Comparison of ENCODE assay signal across 8 cellular contexts in genomic region chr2:202911513-202912341, GRCh38. TPM values are rescaled to one million over a fixed set of nuclear protein-coding genes. Genes with fewer than 3 reads are reported as not detected.
A peak's percentile ranks its signal among the peaks of the same experiment; 100 is the strongest.
DNase-seq lines count a peak whose midpoint lies in the region; ATAC-seq and TF ChIP-seq lines count a peak whose summit lies in the region.

TSS of gene CARF (plus strand) at chr2:202912275. CDS start at chr2:202941903, 29,628 bp downstream.
TSS of gene WDR12 (minus strand) at chr2:202911673. CDS start at chr2:202911476, 197 bp downstream.

- peak within 1 kb of the TSS; percentile 94 for H3K9ac ChIP-seq in IMR-90 (ENCODE audit: low read depth, low read length)

- peak within 1 kb of the TSS; percentile 96 for H3K23ac ChIP-seq in IMR-90 (ENCODE audit: low read depth, low read length)

- H3K4me2 ChIP-seq in IMR-90 (ENCODE audit: low read depth, low read length) (peak within 1 kb of the TSS; percentile 96), OCI-LY7 (ENCODE audit: low read length) (peak within 1 kb of the TSS; percentile 98)

- in situ Hi-C loops in IMR-90 (cut with MboI; ENCODE audit: low sequenced_read_pairs) = no loop called here

- BruUV-seq in IMR-90 (replicated peaks; lab: Mats Ljungman, UMichigan) (TSS peak; percentile 78), OCI-LY7 (replicated peaks; lab: Mats Ljungman, UMichigan) (no TSS peak)

- peak; percentile 19; the same call in 1 of the 2 replicates for TF ChIP-seq RAD21 in IMR-90 (IDR thresholded peaks at IDR 0.05; ENCODE audit: low read length)

- no peaks in the 10 kb centered on the region for H3K9me3 ChIP-seq in IMR-90 (ENCODE audit: control insufficient read depth, insufficient read depth, low read length)
- H3K9me3 ChIP-seq in OCI-LY7 (ENCODE audit: low read length) = no peaks in the 10 kb centered on the region
- H3K9me3 ChIP-seq in mononuclear cell (ENCODE audit: low read depth, low read length) = no peaks in the 10 kb centered on the region

- H2AFZ ChIP-seq in IMR-90 (replicated peaks; ENCODE audit: low read length, poor library complexity) (peak within 1 kb of the TSS; percentile 94), OCI-LY7 (ENCODE audit: low read length) (peak within 1 kb of the TSS; percentile 94)

- ATAC-seq in GM21529 (IDR thresholded peaks at IDR 0.05; ENCODE audit: unreplicated experiment) = peak; percentile 75
- ATAC-seq in IMR-90 (ENCODE audit: low read depth) = peak; percentile 95

- H3K79me2 ChIP-seq in OCI-LY7 (ENCODE audit: insufficient read depth, low read depth, low read length) = peaks cover 47% of the 10 kb centered on the region

- H3K36me3 ChIP-seq in IMR-90 (ENCODE audit: control insufficient read depth, insufficient read depth, low read length) (no peaks in the 10 kb centered on the region), OCI-LY7 (ENCODE audit: insufficient read depth, low read length) (peaks cover 32% of the 10 kb centered on the region)

- peak within 1 kb of the TSS; percentile 85 for H4K91ac ChIP-seq in IMR-90 (ENCODE audit: insufficient read depth, low read depth, low read length)

- H3K27ac ChIP-seq in IMR-90 (ENCODE audit: insufficient read depth, low read length) = peak within 1 kb of the TSS; percentile 89
- peak within 1 kb of the TSS; percentile 82 for H3K27ac ChIP-seq in OCI-LY7 (ENCODE audit: low read depth, low read length, poor library complexity, severe bottlenecking)
- H3K27ac ChIP-seq in epithelial cell of prostate = peak within 1 kb of the TSS; percentile 93

- H3K56ac ChIP-seq in IMR-90 (ENCODE audit: extremely low read depth, insufficient read depth, low read length) = peak within 1 kb of the TSS; percentile 100

- H2BK15ac ChIP-seq in IMR-90 (ENCODE audit: low read depth, low read length) = peak within 1 kb of the TSS; percentile 80; the same call in 2 of the 3 replicates

- peak within 1 kb of the TSS; percentile 96 for H2BK5ac ChIP-seq in IMR-90 (ENCODE audit: low read depth, low read length, poor library complexity, severe bottlenecking)

- H3K4ac ChIP-seq in IMR-90 (ENCODE audit: low read depth, low read length) = peak within 1 kb of the TSS; percentile 93

- H2AK5ac ChIP-seq in IMR-90 (ENCODE audit: low read depth, low read length) = peak within 1 kb of the TSS; percentile 14; the same call in 1 of the 2 replicates

- H2AK9ac ChIP-seq in IMR-90 (replicated peaks; ENCODE audit: low read depth, low read length, poor library complexity) = peak within 1 kb of the TSS; percentile 84

- H3K4me3 ChIP-seq in IMR-90 (ENCODE audit: insufficient read depth, low read depth, low read length) = peak within 1 kb of the TSS; percentile 70
- peak within 1 kb of the TSS; percentile 88 for H3K4me3 ChIP-seq in OCI-LY7 (ENCODE audit: low read depth, low read length, poor library complexity, severe bottlenecking)
- peak within 1 kb of the TSS; percentile 66 for H3K4me3 ChIP-seq in mononuclear cell (ENCODE audit: low read length)

- H3K4me1 ChIP-seq in IMR-90 (ENCODE audit: control insufficient read depth, insufficient read depth, low read length) (peaks cover 2% of the 10 kb centered on the region; the same call in 1 of the 2 replicates), OCI-LY7 (ENCODE audit: insufficient read depth, low read length, poor library complexity, severe bottlenecking) (peaks cover 20% of the 10 kb centered on the region), mononuclear cell (ENCODE audit: insufficient read depth, low read length) (peaks cover 23% of the 10 kb centered on the region)

- peak within 1 kb of the TSS; percentile 86 for H3K14ac ChIP-seq in IMR-90 (replicated peaks; ENCODE audit: low read depth, low read length)

- dilution Hi-C loops in IMR-90 (cut with HindIII; ENCODE audit: low sequenced_read_pairs, unreplicated experiment) = no loop called here

- H2BK120ac ChIP-seq in IMR-90 (ENCODE audit: low read depth, low read length) = peak within 1 kb of the TSS; percentile 90

- no peaks in the 10 kb centered on the region for H3K9me1 ChIP-seq in IMR-90 (ENCODE audit: insufficient read depth, low read length)

- H3K79me1 ChIP-seq in IMR-90 (ENCODE audit: low read depth in 1 of 2, low read length in 2 of 2) = peaks cover 8 to 21% of the 10 kb centered on the region in 2 experiments

- peak within 1 kb of the TSS; percentile 24; the same call in 1 of the 2 replicates for H2BK20ac ChIP-seq in IMR-90 (ENCODE audit: low read depth, low read length)

- intact Hi-C loops in IMR-90 (cut with micrococcal nuclease) (no loop called here), OCI-LY7 (cut with micrococcal nuclease; ENCODE audit: unreplicated experiment) (loop anchor here (1.0 to 10.0 kb wide), 4 partner anchors 40 to 523 kb away; partner anchors contain the start of genes CYP20A1, ICA1L and NBEAL1)

- TF ChIP-seq CTCF in IMR-90 (conservative IDR thresholded peaks at IDR 0.05; ENCODE audit: low read depth, low read length) (no peak), OCI-LY7 (conservative IDR thresholded peaks at IDR 0.05; ENCODE audit: low read length) (no peak)

- H3K18ac ChIP-seq in IMR-90 (ENCODE audit: low read depth, low read length) = peak within 1 kb of the TSS; percentile 97

- WGBS in IMR-90 (ENCODE audit: extremely low coverage in 2 of 2, insufficient read length in 1 of 2), 2 experiments = 0% methylated on average over 1 of the region's 39 CpGs; no CpG with 5 or more reads in 1 of the 2 experiments

- peak; percentile 42; the same call in 1 of the 2 replicates for TF ChIP-seq POLR2A in IMR-90 (IDR thresholded peaks at IDR 0.05; ENCODE audit: low read depth, low read length)

- H4K8ac ChIP-seq in IMR-90 (ENCODE audit: low read depth in 2 of 2, low read length in 2 of 2) = peak within 1 kb of the TSS; percentile 68 to 99

- H4K20me1 ChIP-seq in IMR-90 (ENCODE audit: insufficient read depth, low read length) (no peaks in the 10 kb centered on the region), OCI-LY7 (ENCODE audit: insufficient read depth, low read length) (peaks cover 15% of the 10 kb centered on the region; the same call in 1 of the 2 replicates)

- DNase-seq in DMS114 treated with DMSO at 0.1 percent for 48 hours (lab: John Stamatoyannopoulos, UW; ENCODE audit: unreplicated experiment) (peak; percentile 95), IMR-90 (peak; percentile 95), OCI-LY7 (ENCODE audit: low spot score) (peak; percentile 94), activated T-cell treated with anti-CD3 and anti-CD28 coated beads for 4 hours (peak; percentile 80), epithelial cell of prostate (ENCODE audit: low read depth, low spot score) (peak; percentile 62)
- peak; percentile 85 to 87 for DNase-seq in stimulated activated CD8-positive, alpha-beta memory T cell treated with anti-CD3 and anti-CD28 coated beads, Interleukin-2, amount 100 ng/mL, for 48 hours (ENCODE audit: low read depth in 2 of 2)

- H3K27me3 ChIP-seq in IMR-90 (ENCODE audit: control insufficient read depth, insufficient read depth, low read length) = no peaks in the 10 kb centered on the region
- no peaks in the 10 kb centered on the region for H3K27me3 ChIP-seq in mononuclear cell (ENCODE audit: insufficient read depth, low read length)

- no peaks in the 10 kb centered on the region for H3K9me2 ChIP-seq in OCI-LY7 (ENCODE audit: insufficient read depth, low read length)

- CTCF ChIA-PET in IMR-90 (lab: Yijun Ruan, JAX) = interaction anchor here (0.6 to 1.1 kb wide), 4 partner anchors 10 to 1486 kb away, joined by 3 to 9 read pairs (median 4); no protein-coding TSS in a partner anchor
- CTCF ChIA-PET in OCI-LY7 (lab: Charles Lee; ENCODE audit: unreplicated experiment) = no interaction called here

- H4K5ac ChIP-seq in IMR-90 (ENCODE audit: low read depth, low read length) = peak within 1 kb of the TSS; percentile 97

- POLR2A ChIA-PET in IMR-90 (lab: Charles Lee; ENCODE audit: unreplicated experiment) (no interaction called here), OCI-LY7 (lab: Charles Lee) (interaction anchor here (0.7 to 2.1 kb wide), 11 partner anchors 8 to 326 kb away, joined by 3 to 14 read pairs (median 6); partner anchors contain the start of gene ICA1L)

TF ChIP-seq in IMR-90, 13 proteins besides CTCF, POLR2A, EP300 and RAD21 (continues in another document):
- no peak for TF ChIP-seq FOS (IDR thresholded peaks at IDR 0.05; ENCODE audit: low read depth, low read length)
- no peak for TF ChIP-seq BHLHE40 (IDR thresholded peaks at IDR 0.05; ENCODE audit: low read depth, low read length)
- peak; percentile 98 for TF ChIP-seq MXI1 (IDR thresholded peaks at IDR 0.05; ENCODE audit: borderline replicate concordance, low read depth, low read length)
- TF ChIP-seq ELK1 (IDR thresholded peaks at IDR 0.05; ENCODE audit: borderline replicate concordance, low read depth, low read length) = no peak
- TF ChIP-seq USF2 (IDR thresholded peaks at IDR 0.05; ENCODE audit: low read depth, low read length) = no peak
- TF ChIP-seq MAZ (IDR thresholded peaks at IDR 0.05; ENCODE audit: borderline replicate concordance, low read depth, low read length) = peak; percentile 44; the same call in 1 of the 2 replicates

RNA-seq across cellular contexts. Expression of gene CARF, which starts in this region (rescaled TPM):
- total RNA-seq in IMR-90 (2012; rRNA removed) (3.1 and 5.6 TPM in 2 replicates), OCI-LY7 (2022) (17.5 and 21.4 TPM in 2 replicates), mononuclear cell (12.5 TPM)
- polyA plus RNA-seq in IMR-90 (2012; rRNA removed) = 2.4 and 2.7 TPM in 2 replicates
- polyA plus RNA-seq in IMR-90 (2012; cell fraction: cytosol; rRNA removed) = 0.28 and 0.35 TPM in 2 replicates
- 0.89 and 12.0 TPM in 2 replicates for polyA plus RNA-seq in IMR-90 (2012; cell fraction: nucleus; rRNA removed; ENCODE audit: low replicate concordance)
- total RNA-seq in OCI-LY7 (2014; rRNA removed; shearing (Covaris generic)) = 12.5 and 14.7 TPM in 2 replicates

RNA-seq across cellular contexts. Expression of gene WDR12, which starts in this region (rescaled TPM):
- total RNA-seq in IMR-90 (2012; rRNA removed) (8.6 and 12.2 TPM in 2 replicates), OCI-LY7 (2022) (82.2 and 91.4 TPM in 2 replicates), mononuclear cell (4.2 TPM)
- 11.1 and 17.0 TPM in 2 replicates for polyA plus RNA-seq in IMR-90 (2012; rRNA removed)
- 1.4 and 2.0 TPM in 2 replicates for polyA plus RNA-seq in IMR-90 (2012; cell fraction: cytosol; rRNA removed)
- 2.6 and 13.2 TPM in 2 replicates for polyA plus RNA-seq in IMR-90 (2012; cell fraction: nucleus; rRNA removed; ENCODE audit: low replicate concordance)
- 38.4 and 54.1 TPM in 2 replicates for total RNA-seq in OCI-LY7 (2014; rRNA removed; shearing (Covaris generic))

Comparison
In these comparisons a context has a peak if more than half of its experiments do, and no peak if none do; other contexts are left out.
1. Peak in every context shown above with its lines: DNase-seq, ATAC-seq, H3K4me3 ChIP-seq and H3K27ac ChIP-seq.